Comparison of ENCODE assay signal across 8 cellular contexts in genomic region chr6:44222987-44223470, GRCh38. TPM values are rescaled to one million over a fixed set of nuclear protein-coding genes. Genes with fewer than 3 reads are reported as not detected.
DNase-seq lines count a peak whose midpoint lies in the region; ATAC-seq, FAIRE-seq and TF ChIP-seq lines count a peak whose summit lies in the region.

No MANE protein-coding gene starts in this region.

- H3K27me3 Mint-ChIP-seq in activated naive CD8-positive, alpha-beta T cell treated with anti-CD3 and anti-CD28 coated beads, Interleukin-2, amount 50 U/mL, for 24 hours, result peaks cover 4% of the 10 kb centered on the region

- intact Hi-C loops in kidney (cut with DNase I), result no loop called here

- ATAC-seq in HG03432 (IDR thresholded peaks at IDR 0.05; ENCODE audit: unreplicated experiment) (peak; percentile 2), thoracic aorta (ENCODE audit: insufficient number of reproducible peaks, low FRiP score, low read depth) (no peak), GM21515 (IDR thresholded peaks at IDR 0.05; ENCODE audit: unreplicated experiment) (no peak), GM19397 (IDR thresholded peaks at IDR 0.05; ENCODE audit: unreplicated experiment) (no peak)
- ATAC-seq in activated naive CD8-positive, alpha-beta T cell treated with anti-CD3 and anti-CD28 coated beads, Interleukin-2, amount 50 U/mL, for 24 hours, result no peak

- peak overlapping the region; percentile 30 to 39 for H3K4me3 ChIP-seq in kidney (ENCODE audit: low read length in 2 of 2)
- peak overlapping the region; percentile 81 for H3K4me3 ChIP-seq in thoracic aorta

- H3K4me3 Mint-ChIP-seq in activated naive CD8-positive, alpha-beta T cell treated with anti-CD3 and anti-CD28 coated beads, Interleukin-2, amount 50 U/mL, for 24 hours, result peak overlapping the region; percentile 91

- peaks cover 13% of the 10 kb centered on the region for H3K36me3 Mint-ChIP-seq in activated naive CD8-positive, alpha-beta T cell treated with anti-CD3 and anti-CD28 coated beads, Interleukin-2, amount 50 U/mL, for 24 hours (ENCODE audit: low read depth)

- H3K27me3 ChIP-seq in thoracic aorta (replicated peaks; ENCODE audit: insufficient read depth), result no peaks in the 10 kb centered on the region

- no peak for TF ChIP-seq CTCF in kidney (IDR thresholded peaks at IDR 0.05; ENCODE audit: borderline replicate concordance, extremely low read depth, insufficient read depth)
- no peak for TF ChIP-seq CTCF in thoracic aorta (IDR thresholded peaks at IDR 0.05)

- DNase-seq in COLO668 (lab: John Stamatoyannopoulos, UW; ENCODE audit: unreplicated experiment), result peak; percentile 38
- no peak for DNase-seq in activated naive CD8-positive, alpha-beta T cell treated with anti-CD3 and anti-CD28 coated beads, Interleukin-2, amount 50 U/mL, for 24 hours
- no peak for DNase-seq in kidney
- DNase-seq in thoracic aorta (ENCODE audit: low spot score), result no peak
- DNase-seq in cerebellar nuclear complex (lab: John Stamatoyannopoulos, UW), result no peak

- H3K36me3 ChIP-seq in kidney (ENCODE audit: control insufficient read depth in 1 of 2, insufficient read depth in 2 of 2, low read length in 2 of 2) (no peaks in the 10 kb centered on the region), thoracic aorta (no peaks in the 10 kb centered on the region)

- H3K4me1 ChIP-seq in kidney (ENCODE audit: control insufficient read depth in 1 of 2, insufficient read depth in 1 of 2, low read depth in 1 of 2, low read length in 2 of 2) (peaks cover 15 to 34% of the 10 kb centered on the region in 2 donors), thoracic aorta (ENCODE audit: control insufficient read depth in 1 of 2, low read depth in 2 of 2) (peaks cover 65 to 80% of the 10 kb centered on the region in 2 donors)

- no peak for FAIRE-seq in kidney (lab: Jason Lieb, UNC)

- no peaks in the 10 kb centered on the region for H3K9me3 Mint-ChIP-seq in activated naive CD8-positive, alpha-beta T cell treated with anti-CD3 and anti-CD28 coated beads, Interleukin-2, amount 50 U/mL, for 24 hours

- peaks cover 57% of the 10 kb centered on the region for H3K4me1 Mint-ChIP-seq in activated naive CD8-positive, alpha-beta T cell treated with anti-CD3 and anti-CD28 coated beads, Interleukin-2, amount 50 U/mL, for 24 hours

- H3K9ac ChIP-seq in kidney (ENCODE audit: low read length in 2 of 2), result peak overlapping the region; percentile 51 to 55

- H3K27ac ChIP-seq in kidney (ENCODE audit: low read depth in 2 of 2, low read length in 2 of 2), result peak overlapping the region; percentile 63 to 74
- peak overlapping the region; percentile 97 to 98 for H3K27ac ChIP-seq in thoracic aorta

- H3K27ac Mint-ChIP-seq in activated naive CD8-positive, alpha-beta T cell treated with anti-CD3 and anti-CD28 coated beads, Interleukin-2, amount 50 U/mL, for 24 hours, result peak overlapping the region; percentile 84

- H3K9me3 ChIP-seq in kidney (ENCODE audit: control insufficient read depth in 1 of 2, low read length in 2 of 2) (no peaks in the 10 kb centered on the region), thoracic aorta (no peaks in the 10 kb centered on the region)

RNA-seq across cellular contexts. Expression of gene SLC29A1, which starts 0.4 kb away (rescaled TPM):
- total RNA-seq in kidney (74.6 TPM), thoracic aorta (100 to 1,000 TPM; 132 to 172 TPM)
- 50.1 TPM for polyA plus RNA-seq in kidney (ENCODE audit: insufficient read depth, low read depth, low replicate concordance)

RNA-seq across cellular contexts. Expression of gene MYMX, which starts 6.3 kb away (rescaled TPM):
- total RNA-seq in kidney (1.1 TPM), thoracic aorta (not detected)
- polyA plus RNA-seq in kidney (ENCODE audit: insufficient read depth, low read depth, low replicate concordance), result 2.2 TPM

RNA-seq across cellular contexts. Expression of gene HSP90AB1, which starts 23.9 kb away (rescaled TPM):
- 551 TPM for total RNA-seq in kidney
- 499 TPM for polyA plus RNA-seq in kidney (ENCODE audit: insufficient read depth, low read depth, low replicate concordance)
- 100 to 1,000 TPM; 405 to 695 TPM for total RNA-seq in thoracic aorta

RNA-seq across cellular contexts. Expression of gene SLC35B2, which starts 34.3 kb away (rescaled TPM):
- total RNA-seq in kidney (45.1 TPM), thoracic aorta (10 to 100 TPM; 19.9 to 33.3 TPM)
- 49.5 TPM for polyA plus RNA-seq in kidney (ENCODE audit: insufficient read depth, low read depth, low replicate concordance)

RNA-seq across cellular contexts. Expression of gene NFKBIE, which starts 42.3 kb away (rescaled TPM):
- 19.0 TPM for total RNA-seq in kidney
- 12.6 TPM for polyA plus RNA-seq in kidney (ENCODE audit: insufficient read depth, low read depth, low replicate concordance)
- 10 to 100 TPM in 1 of 2 donors, 1 to 10 TPM in 1; 5.5 to 10.6 TPM for total RNA-seq in thoracic aorta
